22 cellular contexts compared by ENCODE assay signal in the genomic region with DNA sequence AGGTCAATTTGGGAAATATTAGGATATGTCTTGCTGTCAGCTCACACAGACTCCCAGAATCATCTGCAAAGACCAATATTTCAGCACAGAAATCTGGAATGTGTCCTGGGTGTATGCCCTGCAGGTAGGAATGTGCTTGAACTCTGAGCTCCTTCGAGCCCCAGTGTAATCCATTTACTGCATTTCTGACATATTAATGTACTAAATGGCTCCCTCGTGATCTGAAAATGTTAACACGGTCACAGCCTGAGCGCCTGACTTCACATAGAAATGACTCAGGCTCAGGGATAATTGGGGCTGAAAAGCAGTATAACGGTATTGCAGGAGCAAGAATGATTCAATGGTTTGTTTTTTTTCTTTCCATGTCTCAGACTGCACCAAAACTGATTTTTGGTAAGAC. TPM values are rescaled to one million over a fixed set of nuclear protein-coding genes. Genes with fewer than 3 reads are reported as not detected.
A peak's percentile ranks its signal among the peaks of the same experiment; 100 is the strongest.
DNase-seq lines count a peak whose midpoint lies in the region; ATAC-seq and TF ChIP-seq lines count a peak whose summit lies in the region.
"Had no signal": no experiment of that assay in that cellular context is flagged by ENCODE, and none has a peak within 500 bp of the region (broad histone marks: within the 10 kb centered on the region; RNA-seq: fewer than 3 reads in every experiment).

No MANE protein-coding gene starts in this region.

- no peak overlapping the region for H3K27ac Mint-ChIP-seq in activated CD4-positive, alpha-beta T cell treated with anti-CD3 and anti-CD28 coated beads, Interleukin-2, amount 10 ng/mL, durations not matched to agents 24 days and 14 days
- H3K27ac Mint-ChIP-seq: activated CD8-positive, alpha-beta memory T cell treated with anti-CD3 and anti-CD28 coated beads, Interleukin-2, amount 10 ng/mL, durations not matched to agents 7 days and 5 days; CD4-positive, alpha-beta T cell; naive thymus-derived CD4-positive, alpha-beta T cell had no signal

- DNase-seq in ELR (ENCODE audit: low read depth) = peak; percentile 56
- peak; percentile 51 for DNase-seq in SK-MEL-5 (ENCODE audit: low read depth, low spot score)
- peak; percentile 17 for DNase-seq in fibroblast of pulmonary artery (ENCODE audit: low read depth)
- peak; percentile 97 for DNase-seq in retinal pigment epithelial cell (ENCODE audit: low read depth)
- no peak for DNase-seq in activated CD4-positive, alpha-beta T cell treated with anti-CD3 and anti-CD28 coated beads, Interleukin-2, amount 10 ng/mL, durations not matched to agents 24 days and 14 days
- DNase-seq: activated CD4-positive, CD25-positive, alpha-beta regulatory T cell treated with anti-CD3 and anti-CD28 coated beads, Interleukin-2, amount 50 U/mL, for 72 hours; activated CD8-positive, alpha-beta memory T cell treated with anti-CD3 and anti-CD28 coated beads, Interleukin-2, amount 10 ng/mL, durations not matched to agents 7 days and 5 days; activated gamma-delta T cell; CD4-positive, alpha-beta T cell; KBM-7; naive thymus-derived CD4-positive, alpha-beta T cell; NCI-H1092; NCI-H2171; Right ventricle myocardium superior; substantia nigra; T-helper 2 cell had no signal

- peak; percentile 10 for TF ChIP-seq CTCF in fibroblast of pulmonary artery (IDR thresholded peaks at IDR 0.05; ENCODE audit: low read length, missing control alignments)
- peak; percentile 58 for TF ChIP-seq CTCF in retinal pigment epithelial cell (conservative IDR thresholded peaks at IDR 0.05; ENCODE audit: low read depth, low read length)

- H3K4me3 ChIP-seq in fibroblast of pulmonary artery (replicated peaks; ENCODE audit: low read depth, low read length) (no peak overlapping the region), retinal pigment epithelial cell (ENCODE audit: low read length) (no peak overlapping the region)
- H3K4me3 ChIP-seq: ascending aorta, lung had no signal

- H3K9me3 Mint-ChIP-seq in activated CD4-positive, alpha-beta T cell treated with anti-CD3 and anti-CD28 coated beads, Interleukin-2, amount 10 ng/mL, durations not matched to agents 24 days and 14 days = no peaks in the 10 kb centered on the region
- H3K9me3 Mint-ChIP-seq: CD4-positive, alpha-beta T cell; naive thymus-derived CD4-positive, alpha-beta T cell had no signal

- ATAC-seq in GM18511 (IDR thresholded peaks at IDR 0.05; ENCODE audit: unreplicated experiment) (no peak), GM19023 (IDR thresholded peaks at IDR 0.05; ENCODE audit: unreplicated experiment) (no peak)
- ATAC-seq: activated CD8-positive, alpha-beta memory T cell treated with anti-CD3 and anti-CD28 coated beads, Interleukin-2, amount 10 ng/mL, durations not matched to agents 7 days and 5 days; naive thymus-derived CD4-positive, alpha-beta T cell had no signal

- peaks cover under 1% of the 10 kb centered on the region for H3K27me3 Mint-ChIP-seq in activated CD4-positive, alpha-beta T cell treated with anti-CD3 and anti-CD28 coated beads, Interleukin-2, amount 10 ng/mL, durations not matched to agents 24 days and 14 days
- H3K27me3 Mint-ChIP-seq: CD4-positive, alpha-beta T cell had no signal

- H3K4me1 Mint-ChIP-seq in activated CD4-positive, alpha-beta T cell treated with anti-CD3 and anti-CD28 coated beads, Interleukin-2, amount 10 ng/mL, durations not matched to agents 24 days and 14 days = no peaks in the 10 kb centered on the region
- H3K4me1 Mint-ChIP-seq: activated CD8-positive, alpha-beta memory T cell treated with anti-CD3 and anti-CD28 coated beads, Interleukin-2, amount 10 ng/mL, durations not matched to agents 7 days and 5 days had no signal

- intact Hi-C loops in activated CD4-positive, alpha-beta T cell treated with anti-CD3 and anti-CD28 coated beads, Interleukin-2, amount 10 ng/mL, durations not matched to agents 24 days and 14 days (cut with micrococcal nuclease) = no loop called here

- no peak overlapping the region for H3K4me3 Mint-ChIP-seq in activated CD4-positive, alpha-beta T cell treated with anti-CD3 and anti-CD28 coated beads, Interleukin-2, amount 10 ng/mL, durations not matched to agents 24 days and 14 days
- H3K4me3 Mint-ChIP-seq: activated CD8-positive, alpha-beta memory T cell treated with anti-CD3 and anti-CD28 coated beads, Interleukin-2, amount 10 ng/mL, durations not matched to agents 7 days and 5 days; CD4-positive, alpha-beta T cell; naive thymus-derived CD4-positive, alpha-beta T cell had no signal

- in situ Hi-C loops in SK-MEL-5 (cut with HindIII; ENCODE audit: low pct_unique_long_range_greater_than_20kb, low sequenced_read_pairs) = loop anchor here (25.0 kb wide), 1 partner anchor 752 kb away; no protein-coding TSS in a partner anchor

- H3K36me3 Mint-ChIP-seq in activated CD4-positive, alpha-beta T cell treated with anti-CD3 and anti-CD28 coated beads, Interleukin-2, amount 10 ng/mL, durations not matched to agents 24 days and 14 days (ENCODE audit: low read depth) = no peaks in the 10 kb centered on the region
- H3K36me3 Mint-ChIP-seq: activated CD8-positive, alpha-beta memory T cell treated with anti-CD3 and anti-CD28 coated beads, Interleukin-2, amount 10 ng/mL, durations not matched to agents 7 days and 5 days; naive thymus-derived CD4-positive, alpha-beta T cell had no signal

RNA-seq across cellular contexts. Expression of a gene that starts 50.0 kb away (rescaled TPM):
- not detected in 2 replicates for total RNA-seq in SK-MEL-5 (2014; rRNA removed; shearing (Covaris generic))
- not detected in 2 replicates for polyA plus RNA-seq in SK-MEL-5 (2015; cell fraction: cytosol; rRNA removed)
- polyA plus RNA-seq in SK-MEL-5 (2015; cell fraction: nucleus; rRNA removed) = not detected in 2 replicates
- total RNA-seq in activated CD4-positive, alpha-beta T cell treated with anti-CD3 and anti-CD28 coated beads, Interleukin-2, amount 10 ng/mL, durations not matched to agents 24 days and 14 days = not detected in 2 replicates
- total RNA-seq: activated CD8-positive, alpha-beta memory T cell treated with anti-CD3 and anti-CD28 coated beads, Interleukin-2, amount 10 ng/mL, durations not matched to agents 7 days and 5 days; ascending aorta; CD4-positive, alpha-beta T cell; dermis microvascular lymphatic vessel endothelial cell; naive thymus-derived CD4-positive, alpha-beta T cell; pulmonary artery endothelial cell had no signal
- polyA plus RNA-seq: naive thymus-derived CD4-positive, alpha-beta T cell had no signal
